10 cellular contexts compared by ENCODE assay signal in genomic region chr6:144778773-144779531, GRCh38.
A peak's percentile ranks its signal among the peaks of the same experiment; 100 is the strongest.
DNase-seq lines count a peak whose midpoint lies in the region; ATAC-seq and TF ChIP-seq lines count a peak whose summit lies in the region.
"Had no signal": no experiment of that assay in that cellular context is flagged by ENCODE, and none has a peak within 500 bp of the region (broad histone marks: within the 10 kb centered on the region; RNA-seq: fewer than 3 reads in every experiment).

No MANE protein-coding gene starts in this region.

- intact Hi-C loops in lower lobe of right lung (cut with DNase I): no loop called here

- H3K27ac ChIP-seq in MM.1S (ENCODE audit: low read length) (no peak overlapping the region), lower lobe of right lung (no peak overlapping the region)
- H3K27ac ChIP-seq: HL-60 had no signal

- H3K4me1 ChIP-seq in BE2C (peaks cover under 1% of the 10 kb centered on the region), MM.1S (ENCODE audit: low read length) (no peaks in the 10 kb centered on the region), lower lobe of right lung (no peaks in the 10 kb centered on the region)

- no peaks in the 10 kb centered on the region for H3F3A ChIP-seq in MM.1S (ENCODE audit: insufficient read depth, low read length)

- H3K27me3 ChIP-seq in BE2C (no peaks in the 10 kb centered on the region), MM.1S (replicated peaks; ENCODE audit: insufficient read depth, low read length) (no peaks in the 10 kb centered on the region), lower lobe of right lung (ENCODE audit: low read depth) (no peaks in the 10 kb centered on the region)

- no peak overlapping the region for H3K4me2 ChIP-seq in MM.1S (ENCODE audit: low read depth, low read length)

- H3K79me2 ChIP-seq in MM.1S (ENCODE audit: low read length): no peaks in the 10 kb centered on the region

- ATAC-seq in GM19463 (IDR thresholded peaks at IDR 0.05; ENCODE audit: unreplicated experiment) (peak; percentile 47), lower lobe of right lung (no peak)

- H3K36me3 ChIP-seq in BE2C: peaks cover under 1% of the 10 kb centered on the region; the same call in 1 of the 2 replicates
- no peaks in the 10 kb centered on the region for H3K36me3 ChIP-seq in MM.1S (replicated peaks; ENCODE audit: insufficient read depth, low read length)
- peaks cover 35% of the 10 kb centered on the region for H3K36me3 ChIP-seq in lower lobe of right lung

- H2AFZ ChIP-seq in MM.1S (ENCODE audit: low read length): no peak overlapping the region

- H3K9me2 ChIP-seq in MM.1S (replicated peaks; ENCODE audit: insufficient read depth, low read length): no peaks in the 10 kb centered on the region

- H4K20me1 ChIP-seq in MM.1S (ENCODE audit: insufficient read depth, low read length): no peaks in the 10 kb centered on the region

- H3K4me3 ChIP-seq in BE2C (ENCODE audit: low read depth, low read length) (no peak overlapping the region), MM.1S (ENCODE audit: low read length) (no peak overlapping the region), foreskin fibroblast (ENCODE audit: low read depth in 1 of 2, low read length in 2 of 2) (no peak overlapping the region), lower lobe of right lung (no peak overlapping the region)

- TF ChIP-seq CTCF in BE2C (IDR thresholded peaks at IDR 0.05; ENCODE audit: low read depth, low read length) (peak; percentile 44), MM.1S (IDR thresholded peaks at IDR 0.05; ENCODE audit: low read length) (peak; percentile 21; the same call in 1 of the 2 replicates), foreskin fibroblast (IDR thresholded peaks at IDR 0.05; ENCODE audit: low read depth, low read length) (peak; percentile 4), lower lobe of right lung (IDR thresholded peaks at IDR 0.05) (no peak)

- H3K9me3 ChIP-seq in BE2C (no peaks in the 10 kb centered on the region), MM.1S (replicated peaks; ENCODE audit: insufficient read depth, low read length) (no peaks in the 10 kb centered on the region), lower lobe of right lung (no peaks in the 10 kb centered on the region)

- H3K9ac ChIP-seq in MM.1S (ENCODE audit: low read length): no peak overlapping the region

- DNase-seq in BE2C (no peak), MM.1S (peak; percentile 7), foreskin fibroblast (no peak), SHP77 treated with DMSO at 0.1 percent for 48 hours (lab: John Stamatoyannopoulos, UW) (no peak), GDM1 (lab: John Stamatoyannopoulos, UW) (no peak), activated gamma-delta T cell treated with Interleukin-2 at 50 U/mL for 16 hours (no peak), lower lobe of right lung (no peak)
- DNase-seq: cerebellar nuclear complex had no signal
